8 cellular contexts compared by ENCODE assay signal in the genomic region with DNA sequence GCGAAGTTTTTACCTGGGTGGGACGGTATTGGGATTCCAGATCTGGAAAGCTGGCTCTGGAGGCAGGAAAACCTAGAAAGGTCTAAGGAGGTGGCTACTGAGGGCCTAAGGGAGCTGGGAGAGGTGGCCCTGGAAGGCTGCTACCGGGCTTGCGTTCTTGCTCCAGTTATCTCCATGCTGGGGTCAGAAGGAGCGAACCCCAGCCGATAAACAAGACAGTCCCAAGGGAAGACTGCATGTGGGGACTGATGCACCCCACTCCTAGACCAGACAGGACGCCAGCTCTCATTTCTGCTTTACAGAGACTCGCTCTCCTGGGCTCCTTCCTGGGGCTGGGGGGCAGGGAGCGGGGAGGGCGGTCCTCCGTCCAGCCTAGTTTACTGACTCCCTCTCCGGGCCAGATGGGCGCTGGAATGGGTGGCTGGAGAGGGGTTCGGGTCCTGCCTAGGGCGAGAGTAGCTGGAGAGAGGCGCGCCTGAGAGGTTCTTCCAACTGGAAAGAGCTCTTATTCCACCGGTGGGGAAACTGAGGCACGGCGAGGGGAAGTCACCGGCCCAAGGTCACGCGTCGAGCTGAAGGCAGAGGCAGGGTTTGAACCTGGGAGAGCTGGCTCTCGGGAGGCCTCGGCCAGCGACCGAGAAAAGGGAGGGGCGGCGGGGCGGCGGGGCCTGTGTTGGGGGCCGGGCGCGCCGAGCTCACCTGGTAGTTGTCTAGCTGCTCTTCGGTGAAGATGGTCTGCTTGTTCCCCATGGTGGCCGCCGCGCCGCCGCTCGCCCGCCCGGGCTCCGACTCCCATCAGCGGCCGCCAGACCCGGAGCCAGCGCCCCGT.
DNase-seq lines count a peak whose midpoint lies in the region; ATAC-seq lines count a peak whose summit lies in the region.

No MANE protein-coding gene starts in this region.

- H3K36me3 ChIP-seq in effector memory CD4-positive, alpha-beta T cell (ENCODE audit: control insufficient read depth, insufficient read depth, low read length), result no peaks in the 10 kb centered on the region

- no peaks in the 10 kb centered on the region for H3K27me3 ChIP-seq in effector memory CD4-positive, alpha-beta T cell (replicated peaks; ENCODE audit: control insufficient read depth, insufficient read depth, low read length, poor library complexity, severe bottlenecking)

- DNase-seq in NCI-H345 (lab: John Stamatoyannopoulos, UW) (peak; percentile 39), NCI-H345 treated with DMSO at 0.1 percent for 48 hours (lab: John Stamatoyannopoulos, UW; ENCODE audit: unreplicated experiment) (no peak)
- DNase-seq in activated CD4-positive, alpha-beta T cell treated with anti-CD3 and anti-CD28 coated beads, Interleukin-2, amount 50 U/mL, for 1 hour, result peak; percentile 24
- DNase-seq in stimulated activated naive CD8-positive, alpha-beta T cell treated with anti-CD3 and anti-CD28 coated beads, Interleukin-15, Interleukin-2, amounts not matched to agents 100 U/mL and 50 U/mL, for 24 hours, result no peak
- DNase-seq in effector memory CD4-positive, alpha-beta T cell, result no peak
- no peak for DNase-seq in activated CD8-positive, alpha-beta memory T cell treated with anti-CD3 and anti-CD28 coated beads, Interleukin-2, amount 50 U/mL, for 48 hours

- peak; percentile 42 for ATAC-seq in HG02852 (IDR thresholded peaks at IDR 0.05; ENCODE audit: unreplicated experiment)
- ATAC-seq in stimulated activated naive CD8-positive, alpha-beta T cell treated with anti-CD3 and anti-CD28 coated beads, Interleukin-15, Interleukin-2, amounts not matched to agents 100 U/mL and 50 U/mL, for 24 hours, result peak; percentile 21

- H3K9me3 ChIP-seq in iPS-18c (ENCODE audit: control insufficient read depth, insufficient read depth, low read length), result no peaks in the 10 kb centered on the region
- H3K9me3 ChIP-seq in effector memory CD4-positive, alpha-beta T cell (ENCODE audit: control insufficient read depth, low read length), result no peaks in the 10 kb centered on the region

- peak overlapping the region; percentile 84 for H3K4me3 ChIP-seq in iPS-18c (ENCODE audit: insufficient read depth, low read depth, low read length)
- H3K4me3 ChIP-seq in effector memory CD4-positive, alpha-beta T cell (ENCODE audit: insufficient read depth, low read depth, low read length, poor library complexity, severe bottlenecking), result no peak overlapping the region

- peaks cover 11% of the 10 kb centered on the region for H3K4me1 ChIP-seq in effector memory CD4-positive, alpha-beta T cell (ENCODE audit: control insufficient read depth, insufficient read depth, low read length, poor library complexity, severe bottlenecking)

- no peak overlapping the region for H3K27ac ChIP-seq in effector memory CD4-positive, alpha-beta T cell (ENCODE audit: insufficient read depth, low read length, poor library complexity, severe bottlenecking)

Comparison
In these comparisons a context has a peak if more than half of its experiments do, and no peak if none do; other contexts are left out.
1. DNase-seq: peak in NCI-H345 (single experiment) and activated CD4-positive, alpha-beta T cell treated with anti-CD3 and anti-CD28 coated beads, Interleukin-2, amount 50 U/mL, for 1 hour (single experiment); none in NCI-H345 treated with DMSO at 0.1 percent for 48 hours (single experiment), stimulated activated naive CD8-positive, alpha-beta T cell treated with anti-CD3 and anti-CD28 coated beads, Interleukin-15, Interleukin-2, amounts not matched to agents 100 U/mL and 50 U/mL, for 24 hours (single experiment), effector memory CD4-positive, alpha-beta T cell (0 of 3) and activated CD8-positive, alpha-beta memory T cell treated with anti-CD3 and anti-CD28 coated beads, Interleukin-2, amount 50 U/mL, for 48 hours (single experiment).